ENCODE assay signal across 8 cellular contexts in genomic region chr6:26537160-26537845, GRCh38. TPM values are rescaled to one million over a fixed set of nuclear protein-coding genes. Genes with fewer than 3 reads are reported as not detected.
DNase-seq lines count a peak whose midpoint lies in the region; ATAC-seq, FAIRE-seq and TF ChIP-seq lines count a peak whose summit lies in the region.

No MANE protein-coding gene starts in this region.

- DNase-seq in GM12891 (ENCODE audit: insufficient read length, low spot score) (no peak), NCI-H146 treated with DMSO at 0.1 percent for 48 hours (lab: John Stamatoyannopoulos, UW; ENCODE audit: unreplicated experiment) (peak; percentile 95), T-helper 1 cell (peak; percentile 72 to 93 (median 83)), amygdala (lab: John Stamatoyannopoulos, UW) (peak; percentile 40 to 94 (median 80)), right cardiac atrium (peak; percentile 90 to 94 (median 92)), pulmonary artery endothelial cell (ENCODE audit: low read depth, low spot score) (peak; percentile 80), urothelium cell line (ENCODE audit: low spot score) (peak; percentile 80)

- peak; percentile 87 for FAIRE-seq in GM12891 (lab: Jason Lieb, UNC)
- FAIRE-seq in urothelium cell line (lab: Jason Lieb, UNC) = no peak

- H3K4me1 ChIP-seq in right cardiac atrium (ENCODE audit: control insufficient read depth, insufficient read depth, low read length) = peaks cover 3% of the 10 kb centered on the region

- TF ChIP-seq POLR2A in GM12891 (IDR thresholded peaks at IDR 0.05; ENCODE audit: low read depth, low read length) = no peak

- intact Hi-C loops in right cardiac atrium (cut with DNase I) = no loop called here

- peak; percentile 41 for ATAC-seq in HG02870 (IDR thresholded peaks at IDR 0.05; ENCODE audit: unreplicated experiment)
- ATAC-seq in right cardiac atrium = peak; percentile 83 to 86

- H3K9me3 ChIP-seq in right cardiac atrium (ENCODE audit: control insufficient read depth, low read length) = no peaks in the 10 kb centered on the region

- H3K27ac ChIP-seq in right cardiac atrium (ENCODE audit: low read length) = peak overlapping the region; percentile 74

- H3K27me3 ChIP-seq in right cardiac atrium (ENCODE audit: control insufficient read depth, insufficient read depth) = no peaks in the 10 kb centered on the region

- under 1% methylated on average over 37 of the region's 37 CpGs for WGBS in right cardiac atrium

- H3K4me3 ChIP-seq in right cardiac atrium (ENCODE audit: low read length) = peak overlapping the region; percentile 61

TF ChIP-seq in GM12891, 5 proteins besides CTCF, POLR2A, EP300 and RAD21:
- TF ChIP-seq SPI1 (IDR thresholded peaks at IDR 0.05; ENCODE audit: low read depth, low read length) = no peak
- no peak; the same call in 1 of the 2 replicates for TF ChIP-seq POU2F2 (IDR thresholded peaks at IDR 0.05; ENCODE audit: low read depth, low read length)
- TF ChIP-seq POLR2AphosphoS5 (IDR thresholded peaks at IDR 0.05; ENCODE audit: low read depth, low read length) = no peak
- no peak for TF ChIP-seq PAX5 (IDR thresholded peaks at IDR 0.05; ENCODE audit: insufficient read depth, low read length, severe bottlenecking)
- TF ChIP-seq TAF1 (IDR thresholded peaks at IDR 0.05; ENCODE audit: low read depth, low read length) = no peak

RNA-seq across cellular contexts. Expression of gene HMGN4, which starts 0.9 kb away (rescaled TPM):
- polyA plus RNA-seq in GM12891 (2012; ENCODE audit: low read depth, missing spikeins) = 46.8 TPM
- 10 to 100 TPM; 34.6 to 42.9 (median 35.9) TPM for total RNA-seq in right cardiac atrium
- 20.1 TPM for polyA plus RNA-seq in right cardiac atrium
- 53.0 and 75.1 TPM in 2 replicates for total RNA-seq in pulmonary artery endothelial cell

RNA-seq across cellular contexts. Expression of gene BTN1A1, which starts 37.2 kb away (rescaled TPM):
- polyA plus RNA-seq in GM12891 (2012; ENCODE audit: low read depth, missing spikeins) = 0.14 TPM
- total RNA-seq in right cardiac atrium = not detected
- not detected for polyA plus RNA-seq in right cardiac atrium
- not detected in 2 replicates for total RNA-seq in pulmonary artery endothelial cell

RNA-seq across cellular contexts. Expression of gene ABT1, which starts 59.5 kb away (rescaled TPM):
- polyA plus RNA-seq in GM12891 (2012; ENCODE audit: low read depth, missing spikeins) = 18.4 TPM
- total RNA-seq in right cardiac atrium (1 to 10 TPM; 8.9 to 9.5 (median 9.3) TPM), pulmonary artery endothelial cell (22.1 and 25.5 TPM in 2 replicates)
- polyA plus RNA-seq in right cardiac atrium = 9.2 TPM
